In genomic region chr15:55992769-55993110, GRCh38 we compare ENCODE assay signal across 8 cellular contexts. TPM values are rescaled to one million over a fixed set of nuclear protein-coding genes. Genes with fewer than 3 reads are reported as not detected.
DNase-seq lines count a peak whose midpoint lies in the region; ATAC-seq and TF ChIP-seq lines count a peak whose summit lies in the region.

No MANE protein-coding gene starts in this region.

- H3K27me3 ChIP-seq in KMS-11 (ENCODE audit: insufficient read depth, low read depth), result no peaks in the 10 kb centered on the region

- H3K4me3 ChIP-seq in AG04449 (ENCODE audit: low read depth, low read length) (peak overlapping the region; percentile 73), KMS-11 (IDR thresholded peaks at IDR 0.05; ENCODE audit: insufficient read depth, low read depth, low read length) (no peak overlapping the region)

- DNase-seq in AG04449 (ENCODE audit: low read depth, low spot score), result no peak
- peak; percentile 42 for DNase-seq in dedifferentiated amniotic fluid mesenchymal stem cell (ENCODE audit: extremely low spot score)
- no peak for DNase-seq in naive B cell
- DNase-seq in GDM1 (lab: John Stamatoyannopoulos, UW), result no peak
- DNase-seq in RPMI8226, result no peak
- no peak for DNase-seq in T-helper 9 cell
- DNase-seq in GM13977 (ENCODE audit: low spot score), result no peak

- no peaks in the 10 kb centered on the region for H3K9me3 Mint-ChIP-seq in naive B cell

- H3K4me1 ChIP-seq in KMS-11 (ENCODE audit: low read depth, poor library complexity, severe bottlenecking), result peaks cover 10% of the 10 kb centered on the region

- TF ChIP-seq CTCF in AG04449 (IDR thresholded peaks at IDR 0.05; ENCODE audit: insufficient read depth, low read length, missing control alignments), result no peak
- TF ChIP-seq CTCF in KMS-11 (conservative IDR thresholded peaks at IDR 0.05; ENCODE audit: low read depth, low read length), result no peak
- no peak for TF ChIP-seq CTCF in GM13977 (IDR thresholded peaks at IDR 0.05; ENCODE audit: extremely low read depth, insufficient read depth, missing control alignments)

- no peaks in the 10 kb centered on the region for H3K36me3 ChIP-seq in KMS-11 (ENCODE audit: insufficient read depth)

- H3K36me3 Mint-ChIP-seq in naive B cell, result no peaks in the 10 kb centered on the region

- H3K9ac ChIP-seq in KMS-11, result peak overlapping the region; percentile 65; the same call in 1 of the 2 replicates

- H3K4me1 Mint-ChIP-seq in naive B cell, result peaks cover 5 to 8% (median 7%) of the 10 kb centered on the region in 3 donors

- no peaks in the 10 kb centered on the region for H4K20me1 ChIP-seq in KMS-11 (ENCODE audit: insufficient read depth)

- peak overlapping the region; percentile 58 for H3K4me2 ChIP-seq in KMS-11

- CTCF ChIA-PET in AG04449 (lab: Yijun Ruan, JAX), result interaction anchor here (0.7 to 3.0 kb wide), 10 partner anchors 11 to 252 kb away, joined by 3 to 9 read pairs (median 4); no protein-coding TSS in a partner anchor

- peak overlapping the region in 1 of 6 donors; percentile 65 for H3K27ac Mint-ChIP-seq in naive B cell

- H3K4me3 Mint-ChIP-seq in naive B cell, result peak overlapping the region; percentile 82 to 93 (median 88)

- POLR2A ChIA-PET in AG04449 (lab: Yijun Ruan, JAX), result interaction anchor here (0.6 kb wide), 1 partner anchor 119 kb away, joined by 3 read pairs; no protein-coding TSS in a partner anchor

- H2AFZ ChIP-seq in KMS-11 (ENCODE audit: low read depth), result peak overlapping the region; percentile 96

- H3K27ac ChIP-seq in KMS-11, result no peak overlapping the region

- H3K79me2 ChIP-seq in KMS-11 (ENCODE audit: insufficient read depth, low read depth), result no peaks in the 10 kb centered on the region

- no peak for ATAC-seq in naive B cell (ENCODE audit: low read depth in 2 of 2)

- in situ Hi-C loops in GM13977 (cut with MboI; ENCODE audit: low pct_unique_long_range_greater_than_20kb, low sequenced_read_pairs, unreplicated experiment), result no loop called here

- H3K27me3 Mint-ChIP-seq in naive B cell, result peaks cover 0 to 48% (median 40%) of the 10 kb centered on the region in 3 donors

RNA-seq across cellular contexts. Expression of gene NEDD4, which starts 0.7 kb away (rescaled TPM):
- under 1 TPM in 5 of 6 donors, not detected in 1; 0.18 to 0.68 (median 0.25) TPM for polyA plus RNA-seq in naive B cell (ENCODE audit: low read depth in 6 of 6)
